In the genomic region with DNA sequence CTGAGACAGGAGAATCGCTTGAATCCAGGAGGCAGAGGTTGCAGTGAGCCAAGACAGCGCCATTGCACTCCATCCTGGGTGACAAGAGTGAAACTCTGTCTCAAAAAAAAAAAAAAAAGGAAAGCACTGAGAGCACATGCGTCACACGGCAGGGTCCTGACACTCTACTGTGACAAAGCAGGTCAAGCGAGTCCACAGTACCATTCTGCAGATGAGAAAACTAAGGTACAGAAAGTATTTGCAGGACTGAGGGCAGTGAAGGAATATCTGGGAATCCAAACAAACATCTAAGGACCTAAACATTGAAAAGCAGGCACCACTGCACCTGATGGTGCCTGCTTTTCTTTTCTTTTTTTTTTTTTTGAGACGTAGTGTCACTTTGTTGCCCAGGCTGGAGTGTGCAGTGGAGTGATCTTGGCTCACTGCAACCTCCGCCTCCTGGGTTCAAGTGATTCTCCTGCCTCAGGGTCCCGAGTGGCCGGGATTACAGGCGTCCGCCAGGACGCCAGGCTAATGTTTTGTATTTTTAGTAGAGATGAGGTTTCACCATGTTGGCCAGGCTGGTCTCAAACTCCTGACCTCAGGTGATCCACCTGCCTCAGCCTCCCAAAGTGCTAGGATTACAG, we compare ENCODE assay signal across 13 cellular contexts. TPM values are rescaled to one million over a fixed set of nuclear protein-coding genes. Genes with fewer than 3 reads are reported as not detected.
DNase-seq lines count a peak whose midpoint lies in the region; ATAC-seq and TF ChIP-seq lines count a peak whose summit lies in the region.
"Not testable (repeated sequence)": the region's sequence is repeated elsewhere in the genome, so short reads cannot be mapped to it uniquely, and the experiment has no call there.
"Had no signal": no experiment of that assay in that cellular context is flagged by ENCODE, and none has a peak within 500 bp of the region (broad histone marks: within the 10 kb centered on the region; RNA-seq: fewer than 3 reads in every experiment).

No MANE protein-coding gene starts in this region.

- H3K27ac ChIP-seq in H9 (ENCODE audit: insufficient read length, low read depth, low read length): not testable (repeated sequence)
- H3K27ac ChIP-seq in VCaP (peak overlapping the region; percentile 91; the same call in 1 of the 2 replicates), right cardiac atrium (ENCODE audit: low read length) (peak overlapping the region; percentile 64), psoas muscle (peak overlapping the region; percentile 94)

- H3K4me1 Mint-ChIP-seq in H9: peaks cover 24 to 41% of the 10 kb centered on the region in 2 experiments
- peaks cover 73% of the 10 kb centered on the region for H3K4me1 Mint-ChIP-seq in brain
- peaks cover 57% of the 10 kb centered on the region for H3K4me1 Mint-ChIP-seq in glutamatergic neuron (ENCODE audit: low read depth, unreplicated experiment)
- H3K4me1 Mint-ChIP-seq in natural killer cell treated with Interleukin-12 subunit alpha and Interleukin-12 subunit beta and Interleukin-15 and Interleukin-18, amount 100 ng/mL, for 72 hours (ENCODE audit: low read depth in 2 of 2): peaks cover 61 to 70% of the 10 kb centered on the region in 2 donors
- peaks cover 47 to 81% of the 10 kb centered on the region in 2 donors for H3K4me1 Mint-ChIP-seq in stimulated activated naive B cell treated with anti-CD40 and anti-IgM and Interleukin-4, amounts not matched to agents 10 μg/mL and 1 μg/mL and 100 μg/mL, for 72 hours

- H2BK120ac ChIP-seq in H9 (ENCODE audit: low read depth, low read length, poor library complexity, severe bottlenecking): not testable (repeated sequence)

- not testable (repeated sequence) for H3K4ac ChIP-seq in H9 (ENCODE audit: low read depth, low read length)

- H3K56ac ChIP-seq in H9 (ENCODE audit: insufficient read length, low read depth, low read length): not testable (repeated sequence)

- H3K23me2 ChIP-seq in H9 (ENCODE audit: insufficient read length, low read depth, low read length, poor library complexity, severe bottlenecking): not testable (repeated sequence)

- not testable (repeated sequence) for H3K14ac ChIP-seq in H9 (ENCODE audit: insufficient read depth, low read length)

- not testable (repeated sequence) for H3K9me3 Mint-ChIP-seq in H9; brain; natural killer cell treated with Interleukin-12 subunit alpha and Interleukin-12 subunit beta and Interleukin-15 and Interleukin-18, amount 100 ng/mL, for 72 hours; stimulated activated naive B cell treated with anti-CD40 and anti-IgM and Interleukin-4, amounts not matched to agents 10 μg/mL and 1 μg/mL and 100 μg/mL, for 72 hours
- H3K9me3 Mint-ChIP-seq in glutamatergic neuron (ENCODE audit: unreplicated experiment): peaks cover 16% of the 10 kb centered on the region

- H2AFZ ChIP-seq in H9 (ENCODE audit: low read length): not testable (repeated sequence)

- H2BK12ac ChIP-seq in H9 (ENCODE audit: insufficient read length, low read depth, low read length): not testable (repeated sequence)

- H3K23ac ChIP-seq in H9 (ENCODE audit: insufficient read length, low read depth, low read length): not testable (repeated sequence)

- not testable (repeated sequence) for H3K9me3 ChIP-seq in H9 (ENCODE audit: control insufficient read depth, low read depth, low read length); right cardiac atrium (ENCODE audit: control insufficient read depth, low read length); psoas muscle

- not testable (repeated sequence) for H3K4me2 ChIP-seq in H9 (ENCODE audit: insufficient read depth, insufficient read length, low read length)

- not testable (repeated sequence) for ATAC-seq in right cardiac atrium; natural killer cell treated with Interleukin-12 subunit alpha and Interleukin-12 subunit beta and Interleukin-15 and Interleukin-18, amount 100 ng/mL, for 72 hours; psoas muscle; stimulated activated naive B cell treated with anti-CD40 and anti-IgM and Interleukin-4, amounts not matched to agents 10 μg/mL and 1 μg/mL and 100 μg/mL, for 72 hours (replicated peaks)

- not testable (repeated sequence) for H4K5ac ChIP-seq in H9 (ENCODE audit: insufficient read length, low read depth, low read length)

- not testable (repeated sequence) for H3K36me3 Mint-ChIP-seq in H9 (ENCODE audit: insufficient read depth in 1 of 3, low read depth in 3 of 3); glutamatergic neuron (ENCODE audit: unreplicated experiment); natural killer cell treated with Interleukin-12 subunit alpha and Interleukin-12 subunit beta and Interleukin-15 and Interleukin-18, amount 100 ng/mL, for 72 hours
- peaks cover 32% of the 10 kb centered on the region for H3K36me3 Mint-ChIP-seq in brain
- peaks cover 21 to 41% of the 10 kb centered on the region in 2 donors for H3K36me3 Mint-ChIP-seq in stimulated activated naive B cell treated with anti-CD40 and anti-IgM and Interleukin-4, amounts not matched to agents 10 μg/mL and 1 μg/mL and 100 μg/mL, for 72 hours

- H4K91ac ChIP-seq in H9 (ENCODE audit: insufficient read length, low read depth, low read length): not testable (repeated sequence)

- H3K18ac ChIP-seq in H9 (ENCODE audit: insufficient read length, low read depth, low read length): not testable (repeated sequence)

- H2AK5ac ChIP-seq in H9 (ENCODE audit: insufficient read length, low read length): not testable (repeated sequence)

- TF ChIP-seq CTCF in H9 (conservative IDR thresholded peaks at IDR 0.05); VCaP (conservative IDR thresholded peaks at IDR 0.05); brain (conservative IDR thresholded peaks at IDR 0.05); glutamatergic neuron (IDR thresholded peaks at IDR 0.05; ENCODE audit: partially characterized antibody, unreplicated experiment); psoas muscle (IDR thresholded peaks at IDR 0.05): not testable (repeated sequence)

- not testable (repeated sequence) for H3K79me1 ChIP-seq in H9 (ENCODE audit: insufficient read depth, low read depth, low read length, poor library complexity, severe bottlenecking)

- peaks cover 30% of the 10 kb centered on the region for H3K79me2 ChIP-seq in H9 (ENCODE audit: insufficient read depth, low read length)

- H3K9ac ChIP-seq in H9 (ENCODE audit: extremely low read depth, insufficient read length, low read length): not testable (repeated sequence)

- intact Hi-C loops in right cardiac atrium (cut with DNase I); psoas muscle (cut with DNase I): not testable (repeated sequence)

- H3K27ac Mint-ChIP-seq in H9 (peak overlapping the region in 2 of 3 experiments; percentile 61 to 65; a peak in 3 of 7 replicates), brain (peak overlapping the region in 4 of 5 experiments; percentile 40 to 85 (median 60)), glutamatergic neuron (ENCODE audit: unreplicated experiment) (peak overlapping the region; percentile 74)
- peak overlapping the region; percentile 73 to 75 for H3K27ac Mint-ChIP-seq in natural killer cell treated with Interleukin-12 subunit alpha and Interleukin-12 subunit beta and Interleukin-15 and Interleukin-18, amount 100 ng/mL, for 72 hours
- H3K27ac Mint-ChIP-seq in stimulated activated naive B cell treated with anti-CD40 and anti-IgM and Interleukin-4, amounts not matched to agents 10 μg/mL and 1 μg/mL and 100 μg/mL, for 72 hours: peak overlapping the region; percentile 69

- not testable (repeated sequence) for H3K4me3 ChIP-seq in right cardiac atrium (ENCODE audit: low read length); psoas muscle

- H3K27me3 Mint-ChIP-seq in H9 (ENCODE audit: low read depth); brain; natural killer cell treated with Interleukin-12 subunit alpha and Interleukin-12 subunit beta and Interleukin-15 and Interleukin-18, amount 100 ng/mL, for 72 hours; stimulated activated naive B cell treated with anti-CD40 and anti-IgM and Interleukin-4, amounts not matched to agents 10 μg/mL and 1 μg/mL and 100 μg/mL, for 72 hours: not testable (repeated sequence)
- H3K27me3 Mint-ChIP-seq in glutamatergic neuron (ENCODE audit: unreplicated experiment): peaks cover 27% of the 10 kb centered on the region

- not testable (repeated sequence) for H2BK20ac ChIP-seq in H9 (ENCODE audit: low read depth, low read length, poor library complexity, severe bottlenecking)

- H2BK15ac ChIP-seq in H9 (ENCODE audit: low read depth, low read length): not testable (repeated sequence)

- not testable (repeated sequence) for H3K36me3 ChIP-seq in psoas muscle (ENCODE audit: insufficient read depth in 1 of 2, low read depth in 1 of 2)

- H4K20me1 ChIP-seq in H9 (ENCODE audit: control insufficient read depth, insufficient read depth, insufficient read length): not testable (repeated sequence)

- H2BK5ac ChIP-seq in H9 (ENCODE audit: insufficient read length, low read length): not testable (repeated sequence)

- not testable (repeated sequence) for H3K4me3 Mint-ChIP-seq in H9; natural killer cell treated with Interleukin-12 subunit alpha and Interleukin-12 subunit beta and Interleukin-15 and Interleukin-18, amount 100 ng/mL, for 72 hours; stimulated activated naive B cell treated with anti-CD40 and anti-IgM and Interleukin-4, amounts not matched to agents 10 μg/mL and 1 μg/mL and 100 μg/mL, for 72 hours
- H3K4me3 Mint-ChIP-seq in brain: peak overlapping the region in 1 of 5 experiments; percentile 36
- H3K4me3 Mint-ChIP-seq in glutamatergic neuron (ENCODE audit: unreplicated experiment): peak overlapping the region; percentile 70

- H3T11ph ChIP-seq in H9 (ENCODE audit: low read length): not testable (repeated sequence)

- not testable (repeated sequence) for H3K4me1 ChIP-seq in H9 (ENCODE audit: insufficient read depth, low read length)
- H3K4me1 ChIP-seq in right cardiac atrium (ENCODE audit: control insufficient read depth, insufficient read depth, low read length) (peaks cover 28% of the 10 kb centered on the region), psoas muscle (peaks cover 86% of the 10 kb centered on the region)

- H3K27me3 ChIP-seq in H9 (ENCODE audit: insufficient read depth, low read length); right cardiac atrium (ENCODE audit: control insufficient read depth, insufficient read depth); psoas muscle (ENCODE audit: insufficient read depth in 3 of 3, low read length in 2 of 3): not testable (repeated sequence)

- no CpG with 5 or more reads among the region's 12 CpGs for WGBS in H9 (ENCODE audit: extremely low coverage, insufficient read length, low lambda C conversion rate)
- 76% methylated on average over 12 of the region's 12 CpGs for WGBS in right cardiac atrium
- WGBS in psoas muscle, 3 donors: 34 to 46% (median 38%) methylated on average over 12 of the region's 12 CpGs

- H4K8ac ChIP-seq in H9 (replicated peaks; ENCODE audit: insufficient read length, low read depth, low read length): not testable (repeated sequence)

- DNase-seq in H9; glutamatergic neuron; right cardiac atrium; natural killer cell treated with Interleukin-12 subunit alpha and Interleukin-12 subunit beta and Interleukin-15 and Interleukin-18, amount 100 ng/mL, for 72 hours (ENCODE audit: low spot score); stimulated activated naive B cell treated with anti-CD40 and anti-IgM and Interleukin-4, amounts not matched to agents 10 μg/mL and 1 μg/mL and 100 μg/mL, for 72 hours: not testable (repeated sequence)
- DNase-seq in psoas muscle: peak in 1 of 2 donors; percentile 37

RNA-seq across cellular contexts. Expression of gene EPS15L1, which starts 4.9 kb away (rescaled TPM):
- 31.8 and 33.3 TPM in 2 replicates for total RNA-seq in H9 (2021)
- polyA plus RNA-seq in brain (ENCODE audit: insufficient read depth, low read depth, low replicate concordance): 34.6 TPM
- 84.9 TPM for total RNA-seq in glutamatergic neuron (ENCODE audit: unreplicated experiment)
- total RNA-seq in right cardiac atrium: 10 to 100 TPM; 64.6 to 88.9 (median 83.0) TPM
- polyA plus RNA-seq in right cardiac atrium: 52.9 TPM
- 10 to 100 TPM; 66.6 to 78.4 TPM for total RNA-seq in natural killer cell treated with Interleukin-12 subunit alpha and Interleukin-12 subunit beta and Interleukin-15 and Interleukin-18, amount 100 ng/mL, for 72 hours
- total RNA-seq in psoas muscle: 100 to 1,000 TPM in 2 of 4 donors, 10 to 100 TPM in 2; 49.1 to 125 (median 86.1) TPM
- polyA plus RNA-seq in psoas muscle: 10 to 100 TPM; 60.7 to 80.2 (median 65.4) TPM

RNA-seq across cellular contexts. Expression of gene CALR3, which starts 29.1 kb away (rescaled TPM):
- total RNA-seq in H9 (2021) (0.44 and 0.53 TPM in 2 replicates), glutamatergic neuron (ENCODE audit: unreplicated experiment) (not detected), right cardiac atrium (not detected), psoas muscle (under 1 TPM in 1 of 4 donors, not detected in 3; 0.32 TPM)
- polyA plus RNA-seq in brain (ENCODE audit: insufficient read depth, low read depth, low replicate concordance) (not detected), right cardiac atrium (not detected), psoas muscle (under 1 TPM in 2 of 3 donors, not detected in 1; 0.07 to 0.25 TPM)
- not detected for total RNA-seq in natural killer cell treated with Interleukin-12 subunit alpha and Interleukin-12 subunit beta and Interleukin-15 and Interleukin-18, amount 100 ng/mL, for 72 hours
- total RNA-seq: A673; CD8-positive, alpha-beta T cell; GM23248 had no signal
- polyA plus RNA-seq: BJ, CD14-positive monocyte, GM23248 had no signal

RNA-seq across cellular contexts. Expression of gene C19orf44, which starts 29.3 kb away (rescaled TPM):
- total RNA-seq in H9 (2021) (5.7 and 6.4 TPM in 2 replicates), glutamatergic neuron (ENCODE audit: unreplicated experiment) (5.0 TPM), right cardiac atrium (1 to 10 TPM; 3.4 to 4.2 (median 4.0) TPM), psoas muscle (1 to 10 TPM; 3.8 to 7.1 (median 5.2) TPM)
- polyA plus RNA-seq in brain (ENCODE audit: insufficient read depth, low read depth, low replicate concordance) (3.2 TPM), right cardiac atrium (3.3 TPM), psoas muscle (1 to 10 TPM; 5.7 to 7.4 (median 6.1) TPM)
- total RNA-seq in natural killer cell treated with Interleukin-12 subunit alpha and Interleukin-12 subunit beta and Interleukin-15 and Interleukin-18, amount 100 ng/mL, for 72 hours: 1 to 10 TPM; 3.3 to 7.5 TPM
